ENCODE assay signal across 8 cellular contexts in the genomic region with DNA sequence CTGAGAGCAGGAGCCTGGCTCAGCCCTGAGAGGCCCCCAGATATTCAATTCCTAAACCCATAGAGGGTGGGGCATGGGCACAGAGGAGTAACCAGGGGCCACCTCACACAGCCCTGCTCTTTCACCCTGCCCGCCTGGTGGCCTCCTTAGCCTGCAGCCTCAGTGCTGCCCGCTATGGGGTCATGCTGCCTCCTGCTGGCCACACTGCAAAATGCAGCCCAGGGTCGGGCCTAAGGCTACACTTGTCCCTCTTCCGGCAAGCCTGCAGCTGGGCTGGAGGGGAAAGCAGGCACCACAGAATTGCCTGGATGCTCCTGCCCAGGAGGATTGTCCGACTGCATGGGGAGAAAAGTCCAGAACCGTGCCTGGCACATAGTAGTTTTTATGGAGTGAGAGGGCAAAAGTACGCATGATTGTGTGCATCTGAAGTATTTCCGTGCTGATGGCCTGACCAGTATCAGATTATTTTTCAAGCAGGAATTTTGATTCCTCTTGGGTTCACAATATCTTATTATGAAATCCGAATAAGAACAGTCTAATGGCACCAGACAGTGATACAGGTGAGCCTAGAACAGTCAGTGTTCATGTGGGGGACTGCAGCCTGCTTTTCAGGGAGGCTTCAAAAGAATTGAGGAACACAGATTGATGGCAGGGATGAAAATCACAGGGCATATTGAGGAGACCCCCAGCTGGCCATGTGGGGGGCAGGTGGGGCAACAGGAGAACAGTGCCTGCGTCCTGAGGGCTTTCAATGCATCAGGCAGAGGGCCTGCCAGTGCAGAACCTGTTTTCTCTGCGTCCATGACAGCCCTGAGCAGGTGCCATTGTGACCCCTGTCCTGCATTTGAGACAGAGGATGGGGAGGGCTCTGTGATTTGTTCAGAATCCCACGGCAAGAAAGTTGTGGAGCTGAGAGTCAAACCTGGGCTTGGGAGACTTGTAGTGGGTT. TPM values are rescaled to one million over a fixed set of nuclear protein-coding genes. Genes with fewer than 3 reads are reported as not detected.
DNase-seq lines count a peak whose midpoint lies in the region; ATAC-seq, FAIRE-seq and TF ChIP-seq lines count a peak whose summit lies in the region.

No MANE protein-coding gene starts in this region.

- H3K27me3 ChIP-seq in GM23248 (replicated peaks; ENCODE audit: insufficient read depth), result no peaks in the 10 kb centered on the region
- no peaks in the 10 kb centered on the region for H3K27me3 ChIP-seq in esophagus muscularis mucosa

- H3K9me2 ChIP-seq in GM23248 (ENCODE audit: insufficient read depth), result no peaks in the 10 kb centered on the region

- H3K79me2 ChIP-seq in GM23248 (ENCODE audit: insufficient read depth), result no peaks in the 10 kb centered on the region

- H3K9me3 Mint-ChIP-seq in natural killer cell treated with Interleukin-12 subunit alpha and Interleukin-12 subunit beta and Interleukin-15 and Interleukin-18, amount 100 ng/mL, for 72 hours, result no peaks in the 10 kb centered on the region
- no peaks in the 10 kb centered on the region for H3K9me3 Mint-ChIP-seq in stimulated activated naive B cell treated with anti-CD40 and anti-IgM and Interleukin-4, amounts not matched to agents 10 μg/mL and 1 μg/mL and 100 μg/mL, for 72 hours

- in situ Hi-C loops in GM23248 (cut with MboI), result loop anchor here (5.0 kb wide), 1 partner anchor 410 kb away; no protein-coding TSS in a partner anchor

- no peak overlapping the region for H3K9ac ChIP-seq in GM23248

- H3K27ac ChIP-seq in GM23248 (no peak overlapping the region), esophagus muscularis mucosa (replicated peaks in 1 of 4) (no peak overlapping the region)

- H3K9me3 ChIP-seq in GM23248 (ENCODE audit: low read depth), result no peaks in the 10 kb centered on the region
- H3K9me3 ChIP-seq in esophagus muscularis mucosa, result no peaks in the 10 kb centered on the region

- H3K4me3 ChIP-seq in GM23248 (no peak overlapping the region), esophagus muscularis mucosa (no peak overlapping the region)

- no peak for FAIRE-seq in D721Med (lab: Jason Lieb, UNC)

- H3K4me1 ChIP-seq in GM23248 (ENCODE audit: insufficient read depth), result no peaks in the 10 kb centered on the region
- H3K4me1 ChIP-seq in esophagus muscularis mucosa, result peaks cover 0 to 13% (median 7%) of the 10 kb centered on the region in 4 donors

- H2AFZ ChIP-seq in GM23248, result no peak overlapping the region

- H3K4me2 ChIP-seq in GM23248 (ENCODE audit: unreplicated experiment), result no peak overlapping the region

- peaks cover 4 to 5% of the 10 kb centered on the region in 2 donors for H3K4me1 Mint-ChIP-seq in natural killer cell treated with Interleukin-12 subunit alpha and Interleukin-12 subunit beta and Interleukin-15 and Interleukin-18, amount 100 ng/mL, for 72 hours (ENCODE audit: low read depth in 2 of 2)
- H3K4me1 Mint-ChIP-seq in stimulated activated naive B cell treated with anti-CD40 and anti-IgM and Interleukin-4, amounts not matched to agents 10 μg/mL and 1 μg/mL and 100 μg/mL, for 72 hours, result peaks cover 23 to 32% of the 10 kb centered on the region in 2 donors

- TF ChIP-seq POLR2A in esophagus muscularis mucosa (IDR thresholded peaks at IDR 0.05; ENCODE audit: low read depth), result no peak

- 58 to 59% methylated on average over 12 of the region's 12 CpGs for WGBS in GM23248 (ENCODE audit: low coverage in 1 of 2, low lambda C conversion rate in 2 of 2, missing lambda C conversion rate in 2 of 2), 2 experiments
- WGBS in esophagus muscularis mucosa, result 78% methylated on average over 9 of the region's 12 CpGs

- intact Hi-C loops in esophagus muscularis mucosa (cut with DNase I), result loop anchor here (2.0 to 5.0 kb wide), 2 partner anchors 403 to 420 kb away; no protein-coding TSS in a partner anchor

- DNase-seq in D721Med (ENCODE audit: insufficient read length, low spot score) (peak; percentile 66), GM23248 (peak; percentile 65), NCI-H69 (lab: John Stamatoyannopoulos, UW) (peak; percentile 27), esophagus muscularis mucosa (ENCODE audit: extremely low spot score) (no peak)
- peak; percentile 88 for DNase-seq in activated CD8-positive, alpha-beta memory T cell treated with anti-CD3 and anti-CD28 coated beads, Interleukin-2, amount 50 U/mL, for 4 hours
- DNase-seq in natural killer cell treated with Interleukin-12 subunit alpha and Interleukin-12 subunit beta and Interleukin-15 and Interleukin-18, amount 100 ng/mL, for 72 hours (ENCODE audit: low spot score), result peak; percentile 79
- peak; percentile 69 for DNase-seq in stimulated activated naive B cell treated with anti-CD40 and anti-IgM and Interleukin-4, amounts not matched to agents 10 μg/mL and 1 μg/mL and 100 μg/mL, for 72 hours

- H3K36me3 Mint-ChIP-seq in natural killer cell treated with Interleukin-12 subunit alpha and Interleukin-12 subunit beta and Interleukin-15 and Interleukin-18, amount 100 ng/mL, for 72 hours, result no peaks in the 10 kb centered on the region
- H3K36me3 Mint-ChIP-seq in stimulated activated naive B cell treated with anti-CD40 and anti-IgM and Interleukin-4, amounts not matched to agents 10 μg/mL and 1 μg/mL and 100 μg/mL, for 72 hours, result peaks cover 0 to 2% of the 10 kb centered on the region in 2 donors

- peak; percentile 82 to 83 for ATAC-seq in natural killer cell treated with Interleukin-12 subunit alpha and Interleukin-12 subunit beta and Interleukin-15 and Interleukin-18, amount 100 ng/mL, for 72 hours
- peak; percentile 80 to 83 for ATAC-seq in stimulated activated naive B cell treated with anti-CD40 and anti-IgM and Interleukin-4, amounts not matched to agents 10 μg/mL and 1 μg/mL and 100 μg/mL, for 72 hours (replicated peaks)
- ATAC-seq in HG03139 (IDR thresholded peaks at IDR 0.05; ENCODE audit: unreplicated experiment), result no peak

- TF ChIP-seq EP300 in esophagus muscularis mucosa (IDR thresholded peaks at IDR 0.05), result no peak

- H3K27ac Mint-ChIP-seq in natural killer cell treated with Interleukin-12 subunit alpha and Interleukin-12 subunit beta and Interleukin-15 and Interleukin-18, amount 100 ng/mL, for 72 hours, result no peak overlapping the region
- H3K27ac Mint-ChIP-seq in stimulated activated naive B cell treated with anti-CD40 and anti-IgM and Interleukin-4, amounts not matched to agents 10 μg/mL and 1 μg/mL and 100 μg/mL, for 72 hours, result peak overlapping the region; percentile 9

- no peak overlapping the region for H3K4me3 Mint-ChIP-seq in natural killer cell treated with Interleukin-12 subunit alpha and Interleukin-12 subunit beta and Interleukin-15 and Interleukin-18, amount 100 ng/mL, for 72 hours
- no peak overlapping the region for H3K4me3 Mint-ChIP-seq in stimulated activated naive B cell treated with anti-CD40 and anti-IgM and Interleukin-4, amounts not matched to agents 10 μg/mL and 1 μg/mL and 100 μg/mL, for 72 hours

- TF ChIP-seq CTCF in D721Med (IDR thresholded peaks at IDR 0.05; ENCODE audit: insufficient read depth, missing control alignments), result peak; percentile 81
- peak; percentile 66 to 82 (median 75) for TF ChIP-seq CTCF in esophagus muscularis mucosa (IDR thresholded peaks at IDR 0.05)

- no peaks in the 10 kb centered on the region for H3K27me3 Mint-ChIP-seq in natural killer cell treated with Interleukin-12 subunit alpha and Interleukin-12 subunit beta and Interleukin-15 and Interleukin-18, amount 100 ng/mL, for 72 hours
- no peaks in the 10 kb centered on the region for H3K27me3 Mint-ChIP-seq in stimulated activated naive B cell treated with anti-CD40 and anti-IgM and Interleukin-4, amounts not matched to agents 10 μg/mL and 1 μg/mL and 100 μg/mL, for 72 hours

- H3F3A ChIP-seq in GM23248 (ENCODE audit: insufficient read depth), result no peaks in the 10 kb centered on the region

- H3K36me3 ChIP-seq in GM23248 (ENCODE audit: low read depth), result no peaks in the 10 kb centered on the region
- H3K36me3 ChIP-seq in esophagus muscularis mucosa, result peaks cover 0 to 8% (median 0%) of the 10 kb centered on the region in 4 donors

- no peaks in the 10 kb centered on the region for H4K20me1 ChIP-seq in GM23248 (ENCODE audit: insufficient read depth)

RNA-seq across cellular contexts. Expression of a gene that starts 51.2 kb away (rescaled TPM):
- total RNA-seq in GM23248 (2014; rRNA removed; shearing (Covaris generic)), result not detected in 2 replicates
- not detected in 2 replicates for polyA plus RNA-seq in GM23248 (2016; fragmentation: Nextera tagmentation; extraction: Ambion mirVana)
- total RNA-seq in esophagus muscularis mucosa, result under 1 TPM in 1 of 4 donors, not detected in 3; 0.06 TPM
- not detected for total RNA-seq in natural killer cell treated with Interleukin-12 subunit alpha and Interleukin-12 subunit beta and Interleukin-15 and Interleukin-18, amount 100 ng/mL, for 72 hours
